Comparison of ENCODE assay signal across 2 cellular contexts in genomic region chr6:139597781-139598368, GRCh38.
TF ChIP-seq lines count a peak whose summit lies in the region.

No MANE protein-coding gene starts in this region.

TF ChIP-seq in IMR-90, 13 proteins besides CTCF, POLR2A, EP300 and RAD21 (continued from another document):
- TF ChIP-seq NFE2L2 (IDR thresholded peaks at IDR 0.05; ENCODE audit: low read depth, low read length) = 0 out of 2 replicates have a peak, but pooled peaks have one; percentile 19
- TF ChIP-seq BHLHE40 (IDR thresholded peaks at IDR 0.05; ENCODE audit: low read depth, low read length) = no peak; the same call in 1 of the 2 replicates
- TF ChIP-seq SMC3 (IDR thresholded peaks at IDR 0.05; ENCODE audit: low read depth, low read length) = 0 out of 2 replicates have a peak, but pooled peaks have one; percentile 1
- TF ChIP-seq CEBPB (IDR thresholded peaks at IDR 0.05; ENCODE audit: low read depth, low read length) = peak; percentile 94
- peak; percentile 29; the same call in 1 of the 2 replicates for TF ChIP-seq FOS (IDR thresholded peaks at IDR 0.05; ENCODE audit: low read depth, low read length)
- TF ChIP-seq, protein P1, sequence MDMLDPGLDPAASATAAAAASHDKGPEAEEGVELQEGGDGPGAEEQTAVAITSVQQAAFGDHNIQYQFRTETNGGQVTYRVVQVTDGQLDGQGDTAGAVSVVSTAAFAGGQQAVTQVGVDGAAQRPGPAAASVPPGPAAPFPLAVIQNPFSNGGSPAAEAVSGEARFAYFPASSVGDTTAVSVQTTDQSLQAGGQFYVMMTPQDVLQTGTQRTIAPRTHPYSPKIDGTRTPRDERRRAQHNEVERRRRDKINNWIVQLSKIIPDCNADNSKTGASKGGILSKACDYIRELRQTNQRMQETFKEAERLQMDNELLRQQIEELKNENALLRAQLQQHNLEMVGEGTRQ (IDR thresholded peaks at IDR 0.05; ENCODE audit: low read depth, low read length) = peak; percentile 28; the same call in 1 of the 2 replicates
- TF ChIP-seq ELK1 (IDR thresholded peaks at IDR 0.05; ENCODE audit: borderline replicate concordance, low read depth, low read length) = no peak
- TF ChIP-seq CHD1 (IDR thresholded peaks at IDR 0.05; ENCODE audit: low read depth, low read length) = 0 out of 2 replicates have a peak, but pooled peaks have one; percentile 49
- peak; percentile 7; the same call in 1 of the 2 replicates for TF ChIP-seq MAZ (IDR thresholded peaks at IDR 0.05; ENCODE audit: borderline replicate concordance, low read depth, low read length)
- TF ChIP-seq MAFK (IDR thresholded peaks at IDR 0.05; ENCODE audit: low read depth, low read length) = peak; percentile 80
- TF ChIP-seq MXI1 (IDR thresholded peaks at IDR 0.05; ENCODE audit: borderline replicate concordance, low read depth, low read length) = 0 out of 2 replicates have a peak, but pooled peaks have one; percentile 57

TF ChIP-seq in GM12891, 5 proteins besides CTCF, POLR2A, EP300 and RAD21 (continued from another document):
- TF ChIP-seq PAX5 (IDR thresholded peaks at IDR 0.05; ENCODE audit: insufficient read depth, low read length, severe bottlenecking) = no peak
